In the genomic region with DNA sequence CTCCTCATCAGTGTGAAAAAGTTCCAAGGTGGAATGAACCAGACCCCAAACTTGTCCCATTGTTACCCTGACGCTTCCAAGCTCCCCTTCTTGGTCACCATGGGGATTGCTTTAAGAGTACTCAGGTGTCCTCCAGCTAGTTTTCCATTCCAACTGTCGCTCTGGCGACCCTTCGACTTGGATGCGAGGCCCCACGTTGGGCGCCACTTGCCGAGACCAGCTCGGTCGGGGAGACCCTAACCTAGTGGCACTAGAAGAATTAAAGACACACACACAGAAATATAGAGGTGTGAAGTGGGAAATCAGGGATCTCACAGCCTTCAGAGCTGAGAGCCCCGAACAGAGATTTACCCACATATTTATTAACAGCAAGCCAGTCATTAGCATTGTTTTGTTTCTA, we compare ENCODE assay signal across 7 cellular contexts. TPM values are rescaled to one million over a fixed set of nuclear protein-coding genes. Genes with fewer than 3 reads are reported as not detected.
A peak's percentile ranks its signal among the peaks of the same experiment; 100 is the strongest.
DNase-seq lines count a peak whose midpoint lies in the region; ATAC-seq, FAIRE-seq and TF ChIP-seq lines count a peak whose summit lies in the region.
"Not testable (repeated sequence)": the region's sequence is repeated elsewhere in the genome, so short reads cannot be mapped to it uniquely, and the experiment has no call there.

No MANE protein-coding gene starts in this region.

- H3K79me2 ChIP-seq in DND-41 (ENCODE audit: insufficient read depth, low read length); OCI-LY7 (ENCODE audit: insufficient read depth, low read depth, low read length); K562 (ENCODE audit: control insufficient read depth, insufficient read depth, low read length); mesendoderm (ENCODE audit: control insufficient read depth, insufficient read depth, low read length): not testable (repeated sequence)

- TF ChIP-seq RAD21 in K562 (CRISPR knock-in tag; conservative IDR thresholded peaks at IDR 0.05 in 1 of 2, IDR thresholded peaks at IDR 0.05 in 1 of 2): not testable (repeated sequence)

- H3K9me3 ChIP-seq in DND-41 (ENCODE audit: insufficient read depth, low read length, severe bottlenecking): peaks cover 22% of the 10 kb centered on the region
- not testable (repeated sequence) for H3K9me3 ChIP-seq in OCI-LY7 (ENCODE audit: low read length); K562 (replicated peaks; ENCODE audit: control insufficient read depth, insufficient read depth, low read depth, low read length)

- H3K9me1 ChIP-seq in K562 (ENCODE audit: control insufficient read depth, insufficient read depth, low read length): not testable (repeated sequence)

- not testable (repeated sequence) for H3K9ac ChIP-seq in DND-41 (ENCODE audit: low read depth, low read length); K562 (ENCODE audit: insufficient read depth in 1 of 2, low read depth in 2 of 2, low read length in 2 of 2); mesendoderm (ENCODE audit: low read length)

- H3K4me2 ChIP-seq in DND-41 (ENCODE audit: insufficient read depth, low read length); OCI-LY7 (ENCODE audit: low read length); K562 (ENCODE audit: insufficient read depth, low read length); mesendoderm (ENCODE audit: low read length): not testable (repeated sequence)

- intact Hi-C loops in OCI-LY7 (cut with micrococcal nuclease; ENCODE audit: unreplicated experiment); K562 (cut with micrococcal nuclease): not testable (repeated sequence)

- not testable (repeated sequence) for H3K18ac ChIP-seq in mesendoderm (ENCODE audit: low read length)

- not testable (repeated sequence) for H3K36me3 ChIP-seq in DND-41 (ENCODE audit: insufficient read depth, low read length); OCI-LY7 (ENCODE audit: insufficient read depth, low read length); K562 (ENCODE audit: control insufficient read depth, insufficient read depth, low read length); mesendoderm (ENCODE audit: control insufficient read depth, insufficient read depth, low read length)

- not testable (repeated sequence) for H3K4me1 Mint-ChIP-seq in activated naive CD4-positive, alpha-beta T cell treated with anti-CD3 and anti-CD28 coated beads, Interleukin-2, amount 50 U/mL, for 24 hours; glutamatergic neuron (ENCODE audit: low read depth, unreplicated experiment)

- H2BK120ac ChIP-seq in mesendoderm (ENCODE audit: low read depth, low read length): not testable (repeated sequence)

- not testable (repeated sequence) for H3K4ac ChIP-seq in mesendoderm (ENCODE audit: low read depth, low read length)

- H3K36me3 Mint-ChIP-seq in activated naive CD4-positive, alpha-beta T cell treated with anti-CD3 and anti-CD28 coated beads, Interleukin-2, amount 50 U/mL, for 24 hours: peaks cover 22% of the 10 kb centered on the region
- peaks cover 27% of the 10 kb centered on the region for H3K36me3 Mint-ChIP-seq in glutamatergic neuron (ENCODE audit: unreplicated experiment)

- not testable (repeated sequence) for H3K4me1 ChIP-seq in DND-41 (ENCODE audit: insufficient read depth, low read length); OCI-LY7 (ENCODE audit: insufficient read depth, low read length, poor library complexity, severe bottlenecking); K562 (replicated peaks in 1 of 2; ENCODE audit: control insufficient read depth in 2 of 2, insufficient read depth in 2 of 2, low read length in 2 of 2); mesendoderm (ENCODE audit: control insufficient read depth, low read depth, low read length)

- not testable (repeated sequence) for H4K8ac ChIP-seq in mesendoderm (ENCODE audit: low read depth, low read length)

- DNase-seq in DND-41: peak; percentile 36
- peak; percentile 15 for DNase-seq in LHCN-M2 (ENCODE audit: low read depth)
- DNase-seq in OCI-LY7 (ENCODE audit: low spot score): peak; percentile 17
- DNase-seq in K562 (ENCODE audit: extremely low read depth in 1 of 4, low spot score in 3 of 4): peak in 1 of 4 experiments; percentile 45
- DNase-seq in glutamatergic neuron: peak; percentile 30
- DNase-seq in mesendoderm: peak; percentile 48

- POLR2A ChIA-PET in OCI-LY7 (lab: Charles Lee): interaction anchor here (0.5 to 2.0 kb wide), 3 partner anchors 10 to 248 kb away, joined by 3 to 5 read pairs (median 4); no protein-coding TSS in a partner anchor
- POLR2A ChIA-PET in K562 (lab: Yijun Ruan, JAX): not testable (repeated sequence)

- WGBS in K562 (ENCODE audit: insufficient coverage, low coverage, missing lambda C conversion rate): 56% methylated on average over 11 of the region's 11 CpGs
- WGBS in mesendoderm (ENCODE audit: extremely low coverage, insufficient coverage, low lambda C conversion rate): no CpG with 5 or more reads among the region's 11 CpGs

- not testable (repeated sequence) for H3K27me3 ChIP-seq in DND-41 (ENCODE audit: insufficient read depth, low read length, poor library complexity); K562 (ENCODE audit: control insufficient read depth in 2 of 2, insufficient read depth in 2 of 2, low read length in 2 of 2); mesendoderm (ENCODE audit: insufficient read depth, low read length, poor library complexity)

- H3K9me3 Mint-ChIP-seq in activated naive CD4-positive, alpha-beta T cell treated with anti-CD3 and anti-CD28 coated beads, Interleukin-2, amount 50 U/mL, for 24 hours: peaks cover 13% of the 10 kb centered on the region
- H3K9me3 Mint-ChIP-seq in glutamatergic neuron (ENCODE audit: unreplicated experiment): peaks cover 16% of the 10 kb centered on the region

- not testable (repeated sequence) for FAIRE-seq in K562 (lab: Jason Lieb, UNC)

- not testable (repeated sequence) for H4K5ac ChIP-seq in mesendoderm (ENCODE audit: low read length)

- TF ChIP-seq EP300 in K562 (IDR thresholded peaks at IDR 0.05; ENCODE audit: low read length): not testable (repeated sequence)

- H3K4me3 Mint-ChIP-seq in activated naive CD4-positive, alpha-beta T cell treated with anti-CD3 and anti-CD28 coated beads, Interleukin-2, amount 50 U/mL, for 24 hours: not testable (repeated sequence)
- H3K4me3 Mint-ChIP-seq in glutamatergic neuron (ENCODE audit: unreplicated experiment): peak overlapping the region; percentile 0

- not testable (repeated sequence) for H3K79me1 ChIP-seq in mesendoderm (ENCODE audit: low read length)

- CTCF ChIA-PET in OCI-LY7 (lab: Charles Lee; ENCODE audit: unreplicated experiment); K562 (lab: Yijun Ruan, JAX; ENCODE audit: low intra/inter-chr PET ratio): not testable (repeated sequence)

- not testable (repeated sequence) for H4K20me1 ChIP-seq in DND-41 (ENCODE audit: insufficient read depth, low read length); OCI-LY7 (ENCODE audit: insufficient read depth, low read length); K562 (replicated peaks; ENCODE audit: control insufficient read depth, insufficient read depth, low read length)

- not testable (repeated sequence) for ATAC-seq in DND-41 (ENCODE audit: insufficient read depth, low read depth); K562

- TF ChIP-seq CTCF in DND-41 (IDR thresholded peaks at IDR 0.05; ENCODE audit: borderline replicate concordance, extremely low read depth, low read length, poor library complexity, severe bottlenecking); OCI-LY7 (conservative IDR thresholded peaks at IDR 0.05; ENCODE audit: low read length); K562 (IDR thresholded peaks at IDR 0.05 in 2 of 3, conservative IDR thresholded peaks at IDR 0.05 in 1 of 3; ENCODE audit: insufficient read depth in 2 of 3, low read depth in 1 of 3, low read length in 3 of 3); glutamatergic neuron (IDR thresholded peaks at IDR 0.05; ENCODE audit: partially characterized antibody, unreplicated experiment): not testable (repeated sequence)

- peak overlapping the region; percentile 47 for H3K27ac Mint-ChIP-seq in activated naive CD4-positive, alpha-beta T cell treated with anti-CD3 and anti-CD28 coated beads, Interleukin-2, amount 50 U/mL, for 24 hours
- H3K27ac Mint-ChIP-seq in glutamatergic neuron (ENCODE audit: unreplicated experiment): not testable (repeated sequence)

- not testable (repeated sequence) for H2AFZ ChIP-seq in DND-41 (ENCODE audit: low read depth, low read length); OCI-LY7 (ENCODE audit: low read length); K562 (ENCODE audit: low read depth, low read length)

- H3K27me3 Mint-ChIP-seq in activated naive CD4-positive, alpha-beta T cell treated with anti-CD3 and anti-CD28 coated beads, Interleukin-2, amount 50 U/mL, for 24 hours; glutamatergic neuron (ENCODE audit: unreplicated experiment): not testable (repeated sequence)

- not testable (repeated sequence) for BruUV-seq in OCI-LY7 (replicated peaks; lab: Mats Ljungman, UMichigan); K562 (replicated peaks; lab: Mats Ljungman, UMichigan)

- in situ Hi-C loops in K562 (cut with MboI): not testable (repeated sequence)

- H2BK5ac ChIP-seq in mesendoderm (ENCODE audit: low read length): not testable (repeated sequence)

- H3K27ac ChIP-seq in DND-41 (ENCODE audit: low read length); OCI-LY7 (ENCODE audit: low read depth, low read length, poor library complexity, severe bottlenecking); K562 (ENCODE audit: extremely low read depth, low read depth, low read length); mesendoderm (ENCODE audit: low read depth, low read length): not testable (repeated sequence)

- H3K56ac ChIP-seq in mesendoderm (ENCODE audit: low read length): not testable (repeated sequence)

- not testable (repeated sequence) for H3K4me3 ChIP-seq in DND-41 (ENCODE audit: low read depth in 1 of 2, low read length in 2 of 2); OCI-LY7 (ENCODE audit: low read depth, low read length, poor library complexity, severe bottlenecking); K562; mesendoderm (ENCODE audit: low read length)

- not testable (repeated sequence) for H3K23ac ChIP-seq in mesendoderm (ENCODE audit: low read length)

- TF ChIP-seq POLR2A in K562 (conservative IDR thresholded peaks at IDR 0.05): not testable (repeated sequence)

- not testable (repeated sequence) for H2BK15ac ChIP-seq in mesendoderm (replicated peaks; ENCODE audit: low read depth)

- H3K9me2 ChIP-seq in OCI-LY7 (ENCODE audit: insufficient read depth, low read length): not testable (repeated sequence)

- H2AK5ac ChIP-seq in mesendoderm (ENCODE audit: low read length): not testable (repeated sequence)

RNA-seq across cellular contexts. Expression of a gene that starts 6.7 kb away (rescaled TPM):
- total RNA-seq in LHCN-M2 (2014; rRNA removed) (15.1 and 19.0 TPM in 2 replicates), OCI-LY7 (2022) (22.3 and 24.1 TPM in 2 replicates), K562 (2014; rRNA removed) (12.1 and 14.8 TPM in 2 replicates), K562 (2014; rRNA removed; fragmentation: Illumina TruSeq; extraction: Trizol) (18.8 and 21.2 TPM in 2 replicates), K562 (2015; rRNA removed; fragmentation: Illumina TruSeq; extraction: Trizol) (19.9 and 20.3 TPM in 2 replicates), K562 (2021) (22.9 and 23.7 TPM in 2 replicates), glutamatergic neuron (ENCODE audit: unreplicated experiment) (37.3 TPM)
- 4.1 TPM for polyA plus RNA-seq in LHCN-M2 (2012)
- total RNA-seq in OCI-LY7 (2014; rRNA removed; shearing (Covaris generic)): 17.0 TPM in 2 replicates
- total RNA-seq in K562 (2011; cell fraction: chromatin; rRNA removed; ENCODE audit: low replicate concordance): 38.9 and 51.6 TPM in 2 replicates
- total RNA-seq in K562 (2011; cell fraction: nucleolus; rRNA removed): 22.5 and 24.8 TPM in 2 replicates
- total RNA-seq in K562 (2011; cell fraction: nucleoplasm; rRNA removed): 29.4 and 38.1 TPM in 2 replicates
- polyA plus RNA-seq in K562 (2011; rRNA removed) (20.5 and 26.1 TPM in 2 replicates), K562 (2014; fragmentation: Illumina TruSeq; extraction: Trizol) (18.8 and 21.0 TPM in 2 replicates), K562 (2014; fragmentation: Nextera tagmentation; extraction: Ambion mirVana) (1 to 10 TPM; 4.6 to 5.8 TPM), K562 (2014; rRNA removed) (11.7 and 13.4 TPM in 2 replicates)
- polyA plus RNA-seq in K562 (2011; cell fraction: cytosol; rRNA removed): 16.1 and 18.2 TPM in 2 replicates
- polyA plus RNA-seq in K562 (2011; cell fraction: nucleus; rRNA removed): 24.1 and 27.3 TPM in 2 replicates
- polyA plus RNA-seq in K562 (2012): 13.5 and 14.8 TPM in 2 replicates
- 57.9 and 67.7 TPM in 2 replicates for polyA minus RNA-seq in K562 (2011; rRNA and poly(A)+ RNA removed)
- 28.2 and 36.9 TPM in 2 replicates for polyA minus RNA-seq in K562 (2011; cell fraction: cytosol; rRNA and poly(A)+ RNA removed)
- polyA minus RNA-seq in K562 (2011; cell fraction: nucleus; rRNA and poly(A)+ RNA removed): 20.7 and 28.9 TPM in 2 replicates
- 10.4 TPM for polyA plus RNA-seq in mesendoderm (2013, experiment 1 of 2)
- polyA plus RNA-seq in mesendoderm (2013, experiment 2 of 2): 10.4 TPM
